In the genomic region with DNA sequence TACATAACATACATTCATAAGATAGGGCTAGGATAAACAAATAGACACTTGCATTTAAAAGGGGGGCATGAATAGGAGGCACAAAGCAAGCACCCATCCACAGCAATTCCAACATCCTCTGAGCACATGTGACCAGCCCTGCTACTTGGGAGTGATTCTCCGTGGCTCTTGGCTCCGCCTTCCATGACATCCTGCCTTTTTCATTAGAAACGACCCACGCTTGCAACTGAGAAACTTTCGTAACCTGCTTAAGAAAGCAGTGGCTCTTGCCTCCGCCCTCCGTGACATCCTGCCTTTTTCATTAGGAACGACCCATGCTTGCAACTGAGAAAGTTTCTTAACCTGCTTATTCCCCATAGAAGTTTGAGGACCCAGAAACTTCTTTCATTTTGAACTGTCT, we compare ENCODE assay signal across 13 cellular contexts. TPM values are rescaled to one million over a fixed set of nuclear protein-coding genes. Genes with fewer than 3 reads are reported as not detected.
DNase-seq lines count a peak whose midpoint lies in the region; ATAC-seq and TF ChIP-seq lines count a peak whose summit lies in the region.
"Had no signal": no experiment of that assay in that cellular context is flagged by ENCODE, and none has a peak within 500 bp of the region (broad histone marks: within the 10 kb centered on the region; RNA-seq: fewer than 3 reads in every experiment).

No MANE protein-coding gene starts in this region.

- H3K27me3 Mint-ChIP-seq in T-cell = peaks cover 0 to 5% of the 10 kb centered on the region in 2 donors
- H3K27me3 Mint-ChIP-seq in central memory CD8-positive, alpha-beta T cell = peaks cover 9% of the 10 kb centered on the region

- H3K79me2 ChIP-seq in OCI-LY7 (ENCODE audit: insufficient read depth, low read depth, low read length) = no peaks in the 10 kb centered on the region
- H3K79me2 ChIP-seq: parathyroid adenoma had no signal

- H3K9me3 ChIP-seq in OCI-LY7 (ENCODE audit: low read length) = no peaks in the 10 kb centered on the region
- H3K9me3 ChIP-seq: A549 had no signal

- POLR2A ChIA-PET in T-cell (lab: Charles Lee) (no interaction called here), OCI-LY7 (lab: Charles Lee) (no interaction called here)

- H3K36me3 ChIP-seq in OCI-LY7 (ENCODE audit: insufficient read depth, low read length) = no peaks in the 10 kb centered on the region

- no peak for DNase-seq in activated CD4-positive, CD25-positive, alpha-beta regulatory T cell (lab: John Stamatoyannopoulos, UW)
- DNase-seq in T-cell (peak in 3 of 34 experiments; percentile 3 to 6 (median 4)), NCI-H2081 treated with DMSO at 0.1 percent for 48 hours (lab: John Stamatoyannopoulos, UW) (no peak), OCI-LY7 (ENCODE audit: low spot score) (no peak)
- DNase-seq in central memory CD8-positive, alpha-beta T cell (ENCODE audit: low spot score in 2 of 2) = no peak
- peak; percentile 9 to 15 for DNase-seq in stimulated activated CD8-positive, alpha-beta memory T cell treated with anti-CD3 and anti-CD28 coated beads, Interleukin-15, amount 100 ng/mL, for 48 hours (ENCODE audit: low read depth in 2 of 2)
- DNase-seq: left colon, NCI-H146, PC-9 had no signal

- no peaks in the 10 kb centered on the region for H3K9me3 Mint-ChIP-seq in T-cell
- no peaks in the 10 kb centered on the region for H3K9me3 Mint-ChIP-seq in central memory CD8-positive, alpha-beta T cell

- peaks cover 9 to 12% (median 10%) of the 10 kb centered on the region in 3 donors for H3K4me1 Mint-ChIP-seq in T-cell
- peaks cover 9% of the 10 kb centered on the region for H3K4me1 Mint-ChIP-seq in central memory CD8-positive, alpha-beta T cell

- no peaks in the 10 kb centered on the region for H3K9me2 ChIP-seq in OCI-LY7 (ENCODE audit: insufficient read depth, low read length)

- ATAC-seq in activated CD4-positive, CD25-positive, alpha-beta regulatory T cell treated with anti-CD3 and anti-CD28 coated beads, Interleukin-2, amount 50 U/mL, for 24 hours = peak; percentile 56 to 79
- ATAC-seq in T-cell (replicated peaks in 1 of 4) (peak; percentile 42 to 64 (median 62)), GM21825 (IDR thresholded peaks at IDR 0.05; ENCODE audit: unreplicated experiment) (no peak)
- peak; percentile 62 for ATAC-seq in central memory CD8-positive, alpha-beta T cell (replicated peaks; ENCODE audit: extremely low read depth, poor library complexity, severe bottlenecking)
- ATAC-seq: A549 had no signal

- H2AFZ ChIP-seq in OCI-LY7 (ENCODE audit: low read length) = no peak overlapping the region
- H2AFZ ChIP-seq: parathyroid adenoma, PC-9 had no signal

- no peaks in the 10 kb centered on the region for H3K4me1 ChIP-seq in OCI-LY7 (ENCODE audit: insufficient read depth, low read length, poor library complexity, severe bottlenecking)
- H3K4me1 ChIP-seq: parathyroid adenoma had no signal

- H3K36me3 Mint-ChIP-seq in T-cell = no peaks in the 10 kb centered on the region
- no peaks in the 10 kb centered on the region for H3K36me3 Mint-ChIP-seq in central memory CD8-positive, alpha-beta T cell (ENCODE audit: insufficient read depth)

- H4K20me1 ChIP-seq in OCI-LY7 (ENCODE audit: insufficient read depth, low read length) = no peaks in the 10 kb centered on the region

- no peak for TF ChIP-seq CTCF in OCI-LY7 (conservative IDR thresholded peaks at IDR 0.05; ENCODE audit: low read length)

- H3K27ac Mint-ChIP-seq in T-cell = no peak overlapping the region
- no peak overlapping the region for H3K27ac Mint-ChIP-seq in central memory CD8-positive, alpha-beta T cell (ENCODE audit: low read depth)

- no TSS peak for BruUV-seq in OCI-LY7 (replicated peaks; lab: Mats Ljungman, UMichigan)

- H3K4me3 ChIP-seq in OCI-LY7 (ENCODE audit: low read depth, low read length, poor library complexity, severe bottlenecking) = no peak overlapping the region
- H3K4me3 ChIP-seq: A549, PC-9 had no signal

- intact Hi-C loops in OCI-LY7 (cut with micrococcal nuclease; ENCODE audit: unreplicated experiment) = no loop called here

- peak overlapping the region in 2 of 3 donors; percentile 49 to 57 for H3K4me3 Mint-ChIP-seq in T-cell
- no peak overlapping the region for H3K4me3 Mint-ChIP-seq in central memory CD8-positive, alpha-beta T cell

- no peak overlapping the region for H3K4me2 ChIP-seq in OCI-LY7 (ENCODE audit: low read length)
- H3K4me2 ChIP-seq: A549, PC-9 had no signal

- H3K27ac ChIP-seq in OCI-LY7 (ENCODE audit: low read depth, low read length, poor library complexity, severe bottlenecking) = no peak overlapping the region
- H3K27ac ChIP-seq: A549, parathyroid adenoma, PC-9 had no signal

- CTCF ChIA-PET in T-cell (lab: Charles Lee) = interaction anchor here (1.2 to 1.8 kb wide), 2 partner anchors 13 kb away, joined by 3 to 8 read pairs; no protein-coding TSS in a partner anchor
- CTCF ChIA-PET in OCI-LY7 (lab: Charles Lee; ENCODE audit: unreplicated experiment) = no interaction called here

RNA-seq across cellular contexts. Expression of gene LRRC1, which starts 53.4 kb away (rescaled TPM):
- total RNA-seq in T-cell = 1 to 10 TPM; 2.1 to 3.9 (median 2.8) TPM
- total RNA-seq in OCI-LY7 (2014; rRNA removed; shearing (Covaris generic)) = 7.0 and 8.2 TPM in 2 replicates
- total RNA-seq in OCI-LY7 (2022) = 6.6 and 8.4 TPM in 2 replicates

Comparison
In these comparisons a context has a peak if more than half of its experiments do, and no peak if none do; other contexts are left out.
1. DNase-seq: peak in stimulated activated CD8-positive, alpha-beta memory T cell treated with anti-CD3 and anti-CD28 coated beads, Interleukin-15, amount 100 ng/mL, for 48 hours (2 of 2); none in activated CD4-positive, CD25-positive, alpha-beta regulatory T cell (0 of 4), central memory CD8-positive, alpha-beta T cell (0 of 2), NCI-H2081 treated with DMSO at 0.1 percent for 48 hours (single experiment) and OCI-LY7 (single experiment).